ENCODE assay signal across 19 cellular contexts in genomic region chr20:37072293-37073196, GRCh38. TPM values are rescaled to one million over a fixed set of nuclear protein-coding genes. Genes with fewer than 3 reads are reported as not detected.
A peak's percentile ranks its signal among the peaks of the same experiment; 100 is the strongest.
DNase-seq lines count a peak whose midpoint lies in the region; ATAC-seq and TF ChIP-seq lines count a peak whose summit lies in the region.
"Had no signal": no experiment of that assay in that cellular context is flagged by ENCODE, and none has a peak within 500 bp of the region (broad histone marks: within the 10 kb centered on the region; RNA-seq: fewer than 3 reads in every experiment).

No MANE protein-coding gene starts in this region.

- H3K4me3 Mint-ChIP-seq in activated CD4-positive, alpha-beta T cell treated with anti-CD3 and anti-CD28 coated beads, Interleukin-2, amount 10 ng/mL, durations not matched to agents 7 days and 5 days: no peak overlapping the region
- H3K4me3 Mint-ChIP-seq in IgD-negative memory B cell: peak overlapping the region; percentile 18 to 89 (median 44)
- H3K4me3 Mint-ChIP-seq in T-helper 2 cell treated with Interferon-gamma antibody and Interleukin-4, amounts not matched to agents 5 μg/mL and 100 μg/mL, for 36 hours: peak overlapping the region; percentile 65
- peak overlapping the region in 9 of 10 donors; percentile 16 to 69 (median 49) for H3K4me3 Mint-ChIP-seq in naive thymus-derived CD4-positive, alpha-beta T cell

- peaks cover 14 to 19% of the 10 kb centered on the region in 2 donors for H3K4me1 ChIP-seq in naive thymus-derived CD4-positive, alpha-beta T cell (ENCODE audit: control insufficient read depth in 2 of 2, insufficient read depth in 2 of 2, low read length in 2 of 2)
- H3K4me1 ChIP-seq in esophagus muscularis mucosa: peaks cover 0 to 7% (median 2%) of the 10 kb centered on the region in 4 donors
- H3K4me1 ChIP-seq: ascending aorta, transverse colon had no signal

- no peak for TF ChIP-seq POLR2A in esophagus muscularis mucosa (IDR thresholded peaks at IDR 0.05; ENCODE audit: low read depth)

- H3K27ac Mint-ChIP-seq in activated CD4-positive, alpha-beta T cell treated with anti-CD3 and anti-CD28 coated beads, Interleukin-2, amount 10 ng/mL, durations not matched to agents 7 days and 5 days: peak overlapping the region; percentile 85
- peak overlapping the region; percentile 32 to 90 (median 86) for H3K27ac Mint-ChIP-seq in IgD-negative memory B cell
- H3K27ac Mint-ChIP-seq in T-helper 2 cell treated with Interferon-gamma antibody and Interleukin-4, amounts not matched to agents 5 μg/mL and 100 μg/mL, for 36 hours: peak overlapping the region; percentile 91
- H3K27ac Mint-ChIP-seq in naive thymus-derived CD4-positive, alpha-beta T cell: peak overlapping the region; percentile 70 to 93 (median 87)
- H3K27ac Mint-ChIP-seq: progenitor cell of endocrine pancreas had no signal

- H3K36me3 Mint-ChIP-seq in activated CD4-positive, alpha-beta T cell treated with anti-CD3 and anti-CD28 coated beads, Interleukin-2, amount 10 ng/mL, durations not matched to agents 7 days and 5 days (ENCODE audit: low read depth): peaks cover 53% of the 10 kb centered on the region
- H3K36me3 Mint-ChIP-seq in IgD-negative memory B cell: peaks cover 3% of the 10 kb centered on the region
- peaks cover 60% of the 10 kb centered on the region for H3K36me3 Mint-ChIP-seq in T-helper 2 cell treated with Interferon-gamma antibody and Interleukin-4, amounts not matched to agents 5 μg/mL and 100 μg/mL, for 36 hours (ENCODE audit: low read depth)
- H3K36me3 Mint-ChIP-seq in naive thymus-derived CD4-positive, alpha-beta T cell: peaks cover 0 to 29% (median 22%) of the 10 kb centered on the region in 5 donors

- CTCF ChIA-PET in activated CD4-positive, alpha-beta T cell treated with anti-CD3 and anti-CD28 coated beads, Interleukin-2, amount 10 ng/mL, durations not matched to agents 7 days and 5 days (lab: Charles Lee): interaction anchor here (0.6 to 1.7 kb wide), 5 partner anchors 10 to 147 kb away, joined by 3 to 5 read pairs (median 3); no protein-coding TSS in a partner anchor
- CTCF ChIA-PET in naive thymus-derived CD4-positive, alpha-beta T cell (lab: Charles Lee): interaction anchor here (0.6 to 2.1 kb wide), 5 partner anchors 10 to 67 kb away, joined by 3 to 11 read pairs (median 3); partner anchors contain the start of gene RBL1

- H3K27me3 Mint-ChIP-seq in activated CD4-positive, alpha-beta T cell treated with anti-CD3 and anti-CD28 coated beads, Interleukin-2, amount 10 ng/mL, durations not matched to agents 7 days and 5 days: no peaks in the 10 kb centered on the region
- H3K27me3 Mint-ChIP-seq in IgD-negative memory B cell: no peaks in the 10 kb centered on the region
- no peaks in the 10 kb centered on the region for H3K27me3 Mint-ChIP-seq in T-helper 2 cell treated with Interferon-gamma antibody and Interleukin-4, amounts not matched to agents 5 μg/mL and 100 μg/mL, for 36 hours (ENCODE audit: low read depth)
- no peaks in the 10 kb centered on the region for H3K27me3 Mint-ChIP-seq in naive thymus-derived CD4-positive, alpha-beta T cell
- H3K27me3 Mint-ChIP-seq: progenitor cell of endocrine pancreas had no signal

- H3K9me3 Mint-ChIP-seq in activated CD4-positive, alpha-beta T cell treated with anti-CD3 and anti-CD28 coated beads, Interleukin-2, amount 10 ng/mL, durations not matched to agents 7 days and 5 days: peaks cover 3% of the 10 kb centered on the region
- peaks cover 0 to 4% (median 0%) of the 10 kb centered on the region in 3 donors for H3K9me3 Mint-ChIP-seq in IgD-negative memory B cell
- H3K9me3 Mint-ChIP-seq in T-helper 2 cell treated with Interferon-gamma antibody and Interleukin-4, amounts not matched to agents 5 μg/mL and 100 μg/mL, for 36 hours: peaks cover 6% of the 10 kb centered on the region
- H3K9me3 Mint-ChIP-seq in naive thymus-derived CD4-positive, alpha-beta T cell: peaks cover 0 to 5% (median 0%) of the 10 kb centered on the region in 11 donors

- no peak overlapping the region for H3K4me3 ChIP-seq in naive thymus-derived CD4-positive, alpha-beta T cell (ENCODE audit: low read length)
- no peak overlapping the region for H3K4me3 ChIP-seq in esophagus muscularis mucosa
- H3K4me3 ChIP-seq: ascending aorta, MG63, transverse colon had no signal

- no peaks in the 10 kb centered on the region for H3K9me3 ChIP-seq in naive thymus-derived CD4-positive, alpha-beta T cell (ENCODE audit: control insufficient read depth in 2 of 3, low read length in 3 of 3)
- H3K9me3 ChIP-seq in esophagus muscularis mucosa: no peaks in the 10 kb centered on the region
- H3K9me3 ChIP-seq: ascending aorta, MG63, transverse colon had no signal

- POLR2A ChIA-PET in activated CD4-positive, alpha-beta T cell treated with anti-CD3 and anti-CD28 coated beads, Interleukin-2, amount 10 ng/mL, durations not matched to agents 7 days and 5 days (lab: Charles Lee): no interaction called here
- POLR2A ChIA-PET in naive thymus-derived CD4-positive, alpha-beta T cell (lab: Charles Lee): interaction anchor here (0.6 to 1.5 kb wide), 5 partner anchors 19 to 109 kb away, joined by 3 to 5 read pairs (median 3); no protein-coding TSS in a partner anchor

- peaks cover 48% of the 10 kb centered on the region for H3K4me1 Mint-ChIP-seq in activated CD4-positive, alpha-beta T cell treated with anti-CD3 and anti-CD28 coated beads, Interleukin-2, amount 10 ng/mL, durations not matched to agents 7 days and 5 days
- peaks cover 20 to 27% (median 20%) of the 10 kb centered on the region in 3 donors for H3K4me1 Mint-ChIP-seq in IgD-negative memory B cell
- peaks cover 33% of the 10 kb centered on the region for H3K4me1 Mint-ChIP-seq in T-helper 2 cell treated with Interferon-gamma antibody and Interleukin-4, amounts not matched to agents 5 μg/mL and 100 μg/mL, for 36 hours (ENCODE audit: low read depth)
- H3K4me1 Mint-ChIP-seq in naive thymus-derived CD4-positive, alpha-beta T cell: peaks cover 15 to 37% (median 29%) of the 10 kb centered on the region in 7 donors

- TF ChIP-seq CTCF in esophagus muscularis mucosa (IDR thresholded peaks at IDR 0.05): no peak

- ATAC-seq in naive thymus-derived CD4-positive, alpha-beta T cell: no peak
- ATAC-seq: Panc1 had no signal

- no peaks in the 10 kb centered on the region for H3K27me3 ChIP-seq in naive thymus-derived CD4-positive, alpha-beta T cell (ENCODE audit: control insufficient read depth in 2 of 2, insufficient read depth in 2 of 2, low read length in 2 of 2)
- no peaks in the 10 kb centered on the region for H3K27me3 ChIP-seq in esophagus muscularis mucosa
- H3K27me3 ChIP-seq: ascending aorta, foreskin keratinocyte, MG63, transverse colon had no signal

- no peak overlapping the region for H3K27ac ChIP-seq in naive thymus-derived CD4-positive, alpha-beta T cell (ENCODE audit: low read depth, low read length)
- H3K27ac ChIP-seq in esophagus muscularis mucosa (replicated peaks in 1 of 4): no peak overlapping the region
- H3K27ac ChIP-seq: ascending aorta, transverse colon had no signal

- H3K36me3 ChIP-seq in naive thymus-derived CD4-positive, alpha-beta T cell (ENCODE audit: control insufficient read depth in 2 of 3, insufficient read depth in 3 of 3, low read length in 3 of 3): no peaks in the 10 kb centered on the region
- no peaks in the 10 kb centered on the region for H3K36me3 ChIP-seq in esophagus muscularis mucosa
- H3K36me3 ChIP-seq: ascending aorta, transverse colon had no signal

- intact Hi-C loops in naive thymus-derived CD4-positive, alpha-beta T cell (cut with micrococcal nuclease): loop anchor here in 1 of 2 donors (10.0 kb wide), 1 partner anchor 128 kb away; no protein-coding TSS in a partner anchor
- intact Hi-C loops in esophagus muscularis mucosa (cut with DNase I): no loop called here

- no peak for DNase-seq in activated CD4-positive, alpha-beta T cell treated with anti-CD3 and anti-CD28 coated beads, Interleukin-2, amount 10 ng/mL, durations not matched to agents 7 days and 5 days
- DNase-seq in activated CD4-positive, alpha-beta T cell treated with anti-CD3 and anti-CD28 coated beads, Interleukin-2, amount 50 U/mL, for 4 hours: no peak
- DNase-seq in T-helper 2 cell treated with Interferon-gamma antibody and Interleukin-4, amounts not matched to agents 5 μg/mL and 100 μg/mL, for 36 hours (ENCODE audit: low spot score): no peak
- DNase-seq in naive thymus-derived CD4-positive, alpha-beta T cell: no peak
- no peak for DNase-seq in NCI-H1694 (lab: John Stamatoyannopoulos, UW)
- DNase-seq in esophagus muscularis mucosa (ENCODE audit: extremely low spot score): no peak
- no peak for DNase-seq in NCI-H526 (lab: John Stamatoyannopoulos, UW)
- DNase-seq: C1 segment of cervical spinal cord, DMS79 treated with DMSO at 0.1 percent for 48 hours, foreskin keratinocyte, MG63, NCI-H2107, NCI-H524 treated with DMSO at 0.1 percent for 48 hours, small intestine, transverse colon had no signal

- TF ChIP-seq EP300 in esophagus muscularis mucosa (IDR thresholded peaks at IDR 0.05): no peak

- 97% methylated on average over 17 of the region's 17 CpGs for WGBS in esophagus muscularis mucosa

RNA-seq across cellular contexts. Expression of gene RBL1, which starts 23.3 kb away (rescaled TPM):
- total RNA-seq in activated CD4-positive, alpha-beta T cell treated with anti-CD3 and anti-CD28 coated beads, Interleukin-2, amount 10 ng/mL, durations not matched to agents 7 days and 5 days: 10 to 100 TPM; 48.9 to 53.9 TPM
- polyA plus RNA-seq in IgD-negative memory B cell: 6.5 TPM
- 10 to 100 TPM; 27.4 to 51.2 (median 30.6) TPM for total RNA-seq in naive thymus-derived CD4-positive, alpha-beta T cell
- 10 to 100 TPM in 1 of 2 donors, 1 to 10 TPM in 1; 10.0 to 13.0 TPM for polyA plus RNA-seq in naive thymus-derived CD4-positive, alpha-beta T cell
- 1 to 10 TPM; 4.3 to 8.3 (median 5.7) TPM for total RNA-seq in esophagus muscularis mucosa
